In the genomic region with DNA sequence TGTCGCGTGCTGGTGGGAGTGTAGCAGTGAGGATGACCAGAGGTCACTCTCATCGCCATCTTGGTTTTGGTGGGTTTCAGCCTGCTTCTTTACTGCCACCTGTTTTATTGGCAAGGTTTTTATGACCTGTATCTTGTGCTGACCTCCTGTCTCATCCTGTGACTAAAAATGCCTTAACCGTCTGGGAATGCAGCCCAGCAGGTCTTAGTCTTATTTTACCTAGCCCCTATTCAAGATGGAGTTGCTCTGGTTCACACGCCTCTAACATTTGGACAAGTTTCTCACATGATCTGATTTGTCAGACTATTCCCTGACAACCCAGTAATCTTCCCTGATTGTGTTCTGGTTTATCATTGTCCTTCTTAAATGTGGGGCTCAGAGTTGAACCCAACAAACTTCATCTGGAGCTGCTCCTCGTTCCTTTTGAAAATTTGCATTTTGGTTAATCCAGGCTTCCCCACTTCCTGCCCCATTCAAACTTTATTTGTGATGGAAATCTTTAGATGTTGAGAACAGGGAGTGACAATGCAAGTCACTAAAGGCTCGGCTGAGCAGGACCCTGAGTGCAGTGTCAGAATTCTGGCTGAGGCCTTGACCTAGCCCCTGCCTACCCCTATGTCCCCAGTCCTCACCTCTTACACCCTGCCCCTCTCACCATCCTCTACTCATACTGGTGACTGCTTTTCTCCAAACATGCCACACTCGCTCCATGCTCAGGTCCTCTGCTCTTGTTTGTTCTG, we compare ENCODE assay signal across 1 cellular context.
TF ChIP-seq lines count a peak whose summit lies in the region.

No MANE protein-coding gene starts in this region.

TF ChIP-seq in H1, 55 proteins besides CTCF, POLR2A, EP300 and RAD21:
- TF ChIP-seq RNF2 (IDR thresholded peaks at IDR 0.05; ENCODE audit: borderline replicate concordance, low read depth, low read length, missing control alignments, poor library complexity, severe bottlenecking) (no peak), POLR2AphosphoS5 (IDR thresholded peaks at IDR 0.05; ENCODE audit: low read depth, low read length) (no peak), YY1 (IDR thresholded peaks at IDR 0.05; ENCODE audit: low read depth, low read length) (no peak; the same call in 1 of the 2 replicates), KDM5A (IDR thresholded peaks at IDR 0.05; ENCODE audit: low read length) (no peak), CHD2 (IDR thresholded peaks at IDR 0.05; ENCODE audit: low read length) (no peak), CEBPB (IDR thresholded peaks at IDR 0.05; ENCODE audit: low read depth, low read length) (no peak), CHD1 (IDR thresholded peaks at IDR 0.05; ENCODE audit: low read depth, low read length) (no peak), GTF2F1 (IDR thresholded peaks at IDR 0.05; ENCODE audit: borderline replicate concordance, low read depth, low read length) (no peak), BCL11A (IDR thresholded peaks at IDR 0.05; ENCODE audit: low read depth in 2 of 2, low read length in 2 of 2) (no peak), SRF (IDR thresholded peaks at IDR 0.05; ENCODE audit: low read depth, low read length) (no peak), PHF8 (conservative IDR thresholded peaks at IDR 0.05; ENCODE audit: low read depth, low read length) (no peak), RFX5 (IDR thresholded peaks at IDR 0.05; ENCODE audit: borderline replicate concordance, low read depth, low read length) (no peak), MAFK (IDR thresholded peaks at IDR 0.05; ENCODE audit: low read depth, low read length) (no peak), JUND (IDR thresholded peaks at IDR 0.05; ENCODE audit: low read length) (no peak), CBX8 (IDR thresholded peaks at IDR 0.05; ENCODE audit: borderline replicate concordance, low read depth, low read length) (no peak), KDM4A (IDR thresholded peaks at IDR 0.05; ENCODE audit: low read depth, low read length, severe bottlenecking) (no peak), SIN3A (conservative IDR thresholded peaks at IDR 0.05 in 1 of 2, IDR thresholded peaks at IDR 0.05 in 1 of 2; ENCODE audit: low read depth in 1 of 2, low read length in 2 of 2) (no peak)
- TF ChIP-seq, protein P1, sequence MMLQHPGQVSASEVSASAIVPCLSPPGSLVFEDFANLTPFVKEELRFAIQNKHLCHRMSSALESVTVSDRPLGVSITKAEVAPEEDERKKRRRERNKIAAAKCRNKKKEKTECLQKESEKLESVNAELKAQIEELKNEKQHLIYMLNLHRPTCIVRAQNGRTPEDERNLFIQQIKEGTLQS (IDR thresholded peaks at IDR 0.05; ENCODE audit: insufficient read depth, low read depth, low read length), result no peak
- TF ChIP-seq, protein P2, sequence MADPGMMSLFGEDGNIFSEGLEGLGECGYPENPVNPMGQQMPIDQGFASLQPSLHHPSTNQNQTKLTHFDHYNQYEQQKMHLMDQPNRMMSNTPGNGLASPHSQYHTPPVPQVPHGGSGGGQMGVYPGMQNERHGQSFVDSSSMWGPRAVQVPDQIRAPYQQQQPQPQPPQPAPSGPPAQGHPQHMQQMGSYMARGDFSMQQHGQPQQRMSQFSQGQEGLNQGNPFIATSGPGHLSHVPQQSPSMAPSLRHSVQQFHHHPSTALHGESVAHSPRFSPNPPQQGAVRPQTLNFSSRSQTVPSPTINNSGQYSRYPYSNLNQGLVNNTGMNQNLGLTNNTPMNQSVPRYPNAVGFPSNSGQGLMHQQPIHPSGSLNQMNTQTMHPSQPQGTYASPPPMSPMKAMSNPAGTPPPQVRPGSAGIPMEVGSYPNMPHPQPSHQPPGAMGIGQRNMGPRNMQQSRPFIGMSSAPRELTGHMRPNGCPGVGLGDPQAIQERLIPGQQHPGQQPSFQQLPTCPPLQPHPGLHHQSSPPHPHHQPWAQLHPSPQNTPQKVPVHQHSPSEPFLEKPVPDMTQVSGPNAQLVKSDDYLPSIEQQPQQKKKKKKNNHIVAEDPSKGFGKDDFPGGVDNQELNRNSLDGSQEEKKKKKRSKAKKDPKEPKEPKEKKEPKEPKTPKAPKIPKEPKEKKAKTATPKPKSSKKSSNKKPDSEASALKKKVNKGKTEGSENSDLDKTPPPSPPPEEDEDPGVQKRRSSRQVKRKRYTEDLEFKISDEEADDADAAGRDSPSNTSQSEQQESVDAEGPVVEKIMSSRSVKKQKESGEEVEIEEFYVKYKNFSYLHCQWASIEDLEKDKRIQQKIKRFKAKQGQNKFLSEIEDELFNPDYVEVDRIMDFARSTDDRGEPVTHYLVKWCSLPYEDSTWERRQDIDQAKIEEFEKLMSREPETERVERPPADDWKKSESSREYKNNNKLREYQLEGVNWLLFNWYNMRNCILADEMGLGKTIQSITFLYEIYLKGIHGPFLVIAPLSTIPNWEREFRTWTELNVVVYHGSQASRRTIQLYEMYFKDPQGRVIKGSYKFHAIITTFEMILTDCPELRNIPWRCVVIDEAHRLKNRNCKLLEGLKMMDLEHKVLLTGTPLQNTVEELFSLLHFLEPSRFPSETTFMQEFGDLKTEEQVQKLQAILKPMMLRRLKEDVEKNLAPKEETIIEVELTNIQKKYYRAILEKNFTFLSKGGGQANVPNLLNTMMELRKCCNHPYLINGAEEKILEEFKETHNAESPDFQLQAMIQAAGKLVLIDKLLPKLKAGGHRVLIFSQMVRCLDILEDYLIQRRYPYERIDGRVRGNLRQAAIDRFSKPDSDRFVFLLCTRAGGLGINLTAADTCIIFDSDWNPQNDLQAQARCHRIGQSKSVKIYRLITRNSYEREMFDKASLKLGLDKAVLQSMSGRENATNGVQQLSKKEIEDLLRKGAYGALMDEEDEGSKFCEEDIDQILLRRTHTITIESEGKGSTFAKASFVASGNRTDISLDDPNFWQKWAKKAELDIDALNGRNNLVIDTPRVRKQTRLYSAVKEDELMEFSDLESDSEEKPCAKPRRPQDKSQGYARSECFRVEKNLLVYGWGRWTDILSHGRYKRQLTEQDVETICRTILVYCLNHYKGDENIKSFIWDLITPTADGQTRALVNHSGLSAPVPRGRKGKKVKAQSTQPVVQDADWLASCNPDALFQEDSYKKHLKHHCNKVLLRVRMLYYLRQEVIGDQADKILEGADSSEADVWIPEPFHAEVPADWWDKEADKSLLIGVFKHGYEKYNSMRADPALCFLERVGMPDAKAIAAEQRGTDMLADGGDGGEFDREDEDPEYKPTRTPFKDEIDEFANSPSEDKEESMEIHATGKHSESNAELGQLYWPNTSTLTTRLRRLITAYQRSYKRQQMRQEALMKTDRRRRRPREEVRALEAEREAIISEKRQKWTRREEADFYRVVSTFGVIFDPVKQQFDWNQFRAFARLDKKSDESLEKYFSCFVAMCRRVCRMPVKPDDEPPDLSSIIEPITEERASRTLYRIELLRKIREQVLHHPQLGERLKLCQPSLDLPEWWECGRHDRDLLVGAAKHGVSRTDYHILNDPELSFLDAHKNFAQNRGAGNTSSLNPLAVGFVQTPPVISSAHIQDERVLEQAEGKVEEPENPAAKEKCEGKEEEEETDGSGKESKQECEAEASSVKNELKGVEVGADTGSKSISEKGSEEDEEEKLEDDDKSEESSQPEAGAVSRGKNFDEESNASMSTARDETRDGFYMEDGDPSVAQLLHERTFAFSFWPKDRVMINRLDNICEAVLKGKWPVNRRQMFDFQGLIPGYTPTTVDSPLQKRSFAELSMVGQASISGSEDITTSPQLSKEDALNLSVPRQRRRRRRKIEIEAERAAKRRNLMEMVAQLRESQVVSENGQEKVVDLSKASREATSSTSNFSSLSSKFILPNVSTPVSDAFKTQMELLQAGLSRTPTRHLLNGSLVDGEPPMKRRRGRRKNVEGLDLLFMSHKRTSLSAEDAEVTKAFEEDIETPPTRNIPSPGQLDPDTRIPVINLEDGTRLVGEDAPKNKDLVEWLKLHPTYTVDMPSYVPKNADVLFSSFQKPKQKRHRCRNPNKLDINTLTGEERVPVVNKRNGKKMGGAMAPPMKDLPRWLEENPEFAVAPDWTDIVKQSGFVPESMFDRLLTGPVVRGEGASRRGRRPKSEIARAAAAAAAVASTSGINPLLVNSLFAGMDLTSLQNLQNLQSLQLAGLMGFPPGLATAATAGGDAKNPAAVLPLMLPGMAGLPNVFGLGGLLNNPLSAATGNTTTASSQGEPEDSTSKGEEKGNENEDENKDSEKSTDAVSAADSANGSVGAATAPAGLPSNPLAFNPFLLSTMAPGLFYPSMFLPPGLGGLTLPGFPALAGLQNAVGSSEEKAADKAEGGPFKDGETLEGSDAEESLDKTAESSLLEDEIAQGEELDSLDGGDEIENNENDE (IDR thresholded peaks at IDR 0.05; ENCODE audit: insufficient replicate concordance, low read length), result no peak
- TF ChIP-seq, protein P3, sequence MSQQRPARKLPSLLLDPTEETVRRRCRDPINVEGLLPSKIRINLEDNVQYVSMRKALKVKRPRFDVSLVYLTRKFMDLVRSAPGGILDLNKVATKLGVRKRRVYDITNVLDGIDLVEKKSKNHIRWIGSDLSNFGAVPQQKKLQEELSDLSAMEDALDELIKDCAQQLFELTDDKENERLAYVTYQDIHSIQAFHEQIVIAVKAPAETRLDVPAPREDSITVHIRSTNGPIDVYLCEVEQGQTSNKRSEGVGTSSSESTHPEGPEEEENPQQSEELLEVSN (IDR thresholded peaks at IDR 0.05), result no peak
